24 cellular contexts compared by ENCODE assay signal in genomic region chr20:42650345-42650744, GRCh38.
DNase-seq lines count a peak whose midpoint lies in the region; ATAC-seq, FAIRE-seq and TF ChIP-seq lines count a peak whose summit lies in the region.
"Had no signal": no experiment of that assay in that cellular context is flagged by ENCODE, and none has a peak within 500 bp of the region (broad histone marks: within the 10 kb centered on the region; RNA-seq: fewer than 3 reads in every experiment).

No MANE protein-coding gene starts in this region.

- H3K9me3 ChIP-seq in esophagus muscularis mucosa, result no peaks in the 10 kb centered on the region
- H3K9me3 ChIP-seq in lung (ENCODE audit: control insufficient read depth in 2 of 2, insufficient read depth in 1 of 2, low read length in 1 of 2), result peaks cover 0 to 4% of the 10 kb centered on the region in 2 donors

- FAIRE-seq in HTR-8/SVneo (lab: Jason Lieb, UNC), result peak; percentile 44
- FAIRE-seq: A549, D721Med, GM12878, GM12892, GM18507 had no signal

- DNase-seq in HTR-8/SVneo (ENCODE audit: insufficient read length, low spot score) (no peak), esophagus muscularis mucosa (ENCODE audit: extremely low spot score) (peak; percentile 53), lung (ENCODE audit: low spot score) (no peak), HuH-7 (ENCODE audit: low spot score) (no peak), NCI-H748 treated with DMSO at 0.1 percent for 48 hours (lab: John Stamatoyannopoulos, UW) (no peak), DMS153 (lab: John Stamatoyannopoulos, UW) (no peak)
- DNase-seq: AML-193; Caco-2; Calu3; CD4-positive, alpha-beta T cell; CD8-positive, alpha-beta T cell; DMS53; DMS79; DND-41; EL; GDM1 had no signal

- no peak for ATAC-seq in lung (ENCODE audit: insufficient read depth, low FRiP score)
- ATAC-seq: A549; CD8-positive, alpha-beta T cell; GM12878 had no signal

- no peaks in the 10 kb centered on the region for H3K27me3 ChIP-seq in esophagus muscularis mucosa
- no peaks in the 10 kb centered on the region for H3K27me3 ChIP-seq in lung (ENCODE audit: control insufficient read depth, insufficient read depth)
- H3K27me3 ChIP-seq: BLaER1 treated with 17β-estradiol and CSF1 and Interleukin-3, amounts not matched to agents 10 nM and 100 nM had no signal

- TF ChIP-seq POLR2A in esophagus muscularis mucosa (IDR thresholded peaks at IDR 0.05; ENCODE audit: low read depth), result no peak

- no peaks in the 10 kb centered on the region for H3K36me3 ChIP-seq in esophagus muscularis mucosa
- no peaks in the 10 kb centered on the region for H3K36me3 ChIP-seq in lung (ENCODE audit: control insufficient read depth in 2 of 2, insufficient read depth in 2 of 2, low read length in 2 of 2)
- H3K36me3 ChIP-seq: BLaER1 treated with 17β-estradiol and CSF1 and Interleukin-3, amounts not matched to agents 10 nM and 100 nM had no signal

- H3K4me1 ChIP-seq in esophagus muscularis mucosa (no peaks in the 10 kb centered on the region), lung (ENCODE audit: control insufficient read depth in 2 of 2, insufficient read depth in 2 of 2, low read length in 2 of 2) (no peaks in the 10 kb centered on the region)
- H3K4me1 ChIP-seq: A549; BLaER1 treated with 17β-estradiol and CSF1 and Interleukin-3, amounts not matched to agents 10 nM and 100 nM; Caco-2 had no signal

- no peak for TF ChIP-seq EP300 in esophagus muscularis mucosa (IDR thresholded peaks at IDR 0.05)

- H3K4me3 ChIP-seq in esophagus muscularis mucosa (no peak overlapping the region), lung (peak overlapping the region; percentile 2)
- H3K4me3 ChIP-seq: A549; BLaER1 treated with 17β-estradiol and CSF1 and Interleukin-3, amounts not matched to agents 10 nM and 100 nM; GM12878 had no signal

- TF ChIP-seq CTCF in esophagus muscularis mucosa (IDR thresholded peaks at IDR 0.05) (no peak), lung (IDR thresholded peaks at IDR 0.05; ENCODE audit: control extremely low read depth, extremely low read depth) (no peak)

- H3K27ac ChIP-seq in esophagus muscularis mucosa (replicated peaks in 1 of 4) (no peak overlapping the region), lung (ENCODE audit: low read depth in 1 of 2, low read length in 1 of 2) (no peak overlapping the region)
- H3K27ac ChIP-seq: 22Rv1; A549; BLaER1 treated with 17β-estradiol and CSF1 and Interleukin-3, amounts not matched to agents 10 nM and 100 nM; C4-2B had no signal

- intact Hi-C loops in esophagus muscularis mucosa (cut with DNase I), result no loop called here
